In the genomic region with DNA sequence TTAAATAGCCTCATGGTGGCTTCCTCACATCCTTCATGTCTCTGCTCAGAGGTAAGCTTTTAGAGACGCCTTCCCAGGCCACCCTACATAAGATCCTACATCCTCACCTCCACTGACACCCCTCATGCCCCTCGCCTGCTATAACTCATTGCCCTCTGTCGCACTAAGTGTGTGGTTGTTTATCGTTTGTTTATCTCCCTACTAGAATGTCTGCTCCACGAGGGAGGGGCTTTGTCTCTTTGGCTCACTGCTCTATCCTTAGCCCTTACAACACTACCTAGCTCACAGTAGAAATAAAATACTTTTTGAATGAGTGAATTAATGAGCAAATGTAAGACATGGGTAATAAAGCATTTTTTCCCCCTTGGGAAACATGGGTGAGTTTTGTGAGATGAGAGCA, we compare ENCODE assay signal across 2 cellular contexts.
TF ChIP-seq lines count a peak whose summit lies in the region.

No MANE protein-coding gene starts in this region.

TF ChIP-seq in GM23338, 12 proteins besides CTCF, POLR2A, EP300 and RAD21:
- TF ChIP-seq, protein P1, sequence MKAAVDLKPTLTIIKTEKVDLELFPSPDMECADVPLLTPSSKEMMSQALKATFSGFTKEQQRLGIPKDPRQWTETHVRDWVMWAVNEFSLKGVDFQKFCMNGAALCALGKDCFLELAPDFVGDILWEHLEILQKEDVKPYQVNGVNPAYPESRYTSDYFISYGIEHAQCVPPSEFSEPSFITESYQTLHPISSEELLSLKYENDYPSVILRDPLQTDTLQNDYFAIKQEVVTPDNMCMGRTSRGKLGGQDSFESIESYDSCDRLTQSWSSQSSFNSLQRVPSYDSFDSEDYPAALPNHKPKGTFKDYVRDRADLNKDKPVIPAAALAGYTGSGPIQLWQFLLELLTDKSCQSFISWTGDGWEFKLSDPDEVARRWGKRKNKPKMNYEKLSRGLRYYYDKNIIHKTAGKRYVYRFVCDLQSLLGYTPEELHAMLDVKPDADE (IDR thresholded peaks at IDR 0.05), result no peak
- no peak for TF ChIP-seq EZH2 (IDR thresholded peaks at IDR 0.05; ENCODE audit: low read depth, unreplicated experiment)
- TF ChIP-seq ZNF114 (CRISPR knock-in tag; IDR thresholded peaks at IDR 0.05), result no peak
- no peak for TF ChIP-seq NANOG (IDR thresholded peaks at IDR 0.05; ENCODE audit: borderline replicate concordance)
- TF ChIP-seq JUNB (IDR thresholded peaks at IDR 0.05; ENCODE audit: unreplicated experiment), result no peak
- TF ChIP-seq ZNF331 (CRISPR knock-in tag; IDR thresholded peaks at IDR 0.05; ENCODE audit: low read depth), result no peak
- no peak for TF ChIP-seq REST (IDR thresholded peaks at IDR 0.05; ENCODE audit: unreplicated experiment)
- TF ChIP-seq STAT1 (IDR thresholded peaks at IDR 0.05; ENCODE audit: unreplicated experiment), result no peak
- no peak for TF ChIP-seq POLR2AphosphoS5 (IDR thresholded peaks at IDR 0.05; ENCODE audit: low read depth)

TF ChIP-seq in H1, 55 proteins besides CTCF, POLR2A, EP300 and RAD21:
- no peak for TF ChIP-seq CBX8 (IDR thresholded peaks at IDR 0.05; ENCODE audit: borderline replicate concordance, low read depth, low read length)
- TF ChIP-seq EZH2 (IDR thresholded peaks at IDR 0.05; ENCODE audit: low read depth, low read length, severe bottlenecking), result no peak
- no peak for TF ChIP-seq SIRT6 (IDR thresholded peaks at IDR 0.05; ENCODE audit: low read length)
- no peak for TF ChIP-seq KDM4A (IDR thresholded peaks at IDR 0.05; ENCODE audit: low read depth, low read length, severe bottlenecking)
- no peak for TF ChIP-seq TAF7 (optimal IDR thresholded peaks at IDR 0.05; ENCODE audit: borderline replicate concordance, low read depth, low read length)
TF ChIP-seq in H1: peak in this region for 0.
